In the genomic region with DNA sequence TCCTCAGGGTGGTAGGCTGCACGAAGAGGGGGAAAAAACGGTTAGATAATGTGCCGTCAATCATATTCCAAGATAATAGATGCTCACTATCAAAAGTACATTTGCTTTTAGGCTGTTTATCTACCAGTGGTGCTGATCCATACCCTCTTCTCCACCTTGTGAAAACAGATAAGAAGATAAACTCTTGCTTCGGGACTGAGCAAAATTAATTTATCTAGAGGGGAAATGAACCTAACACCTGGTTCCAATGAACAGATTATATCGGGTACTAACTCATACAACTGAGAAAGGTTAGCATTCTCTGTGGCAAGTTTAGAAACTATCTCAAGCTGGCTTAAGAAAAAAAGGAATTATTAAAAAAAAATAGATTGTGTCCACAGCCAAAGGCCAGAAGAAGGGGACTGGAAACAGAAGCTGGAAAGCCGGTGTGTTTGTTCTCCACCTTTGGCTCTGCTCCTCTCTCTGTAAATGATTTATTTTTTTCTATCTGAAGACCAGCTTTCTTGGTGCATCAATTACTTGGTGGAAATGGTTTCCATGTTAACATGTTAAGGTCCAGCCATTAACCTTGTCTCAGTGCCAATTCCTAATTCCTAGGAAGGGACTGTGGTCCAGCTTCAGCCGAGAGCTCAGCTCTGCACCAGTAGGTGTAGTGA, we compare ENCODE assay signal across 19 cellular contexts.
"Had no signal": no experiment of that assay in that cellular context is flagged by ENCODE, and none has a peak within 500 bp of the region (broad histone marks: within the 10 kb centered on the region; RNA-seq: fewer than 3 reads in every experiment).

No MANE protein-coding gene starts in this region.

- H3K27ac Mint-ChIP-seq: endodermal cell; memory B cell; natural killer cell treated with Interleukin-12 subunit alpha and Interleukin-12 subunit beta and Interleukin-15 and Interleukin-18, amount 100 ng/mL, for 72 hours had no signal

- ATAC-seq: foreskin keratinocyte; lower lobe of right lung; natural killer cell treated with Interleukin-12 subunit alpha and Interleukin-12 subunit beta and Interleukin-15 and Interleukin-18, amount 100 ng/mL, for 72 hours had no signal

- H3K27ac ChIP-seq: colonic mucosa, foreskin keratinocyte, lower lobe of right lung, neural progenitor cell, ovary, right atrium auricular region had no signal

- DNase-seq: colonic mucosa; dermis blood vessel endothelial cell; endodermal cell; erythroblast; foreskin keratinocyte; lower lobe of right lung; midbrain; nucleus accumbens; stimulated activated CD4-positive, alpha-beta T cell treated with anti-CD3 and anti-CD28 coated beads, Interleukin-2, amount 100 ng/mL, for 48 hours; stimulated activated naive CD4-positive, alpha-beta T cell treated with Interleukin-2 at 50 U/mL for 16 hours; trophoblast cell had no signal

- H3K9me3 ChIP-seq: colonic mucosa, lower lobe of right lung, ovary, right atrium auricular region had no signal

- H3K4me1 Mint-ChIP-seq: memory B cell had no signal

- H3K27me3 ChIP-seq: colonic mucosa, neural progenitor cell, ovary, right atrium auricular region had no signal

- H3K4me2 ChIP-seq: neural progenitor cell, smooth muscle cell had no signal

- FAIRE-seq: endothelial cell of umbilical vein, urothelium cell line had no signal

- H3K9ac ChIP-seq: neural progenitor cell had no signal

- H3K4me3 ChIP-seq: colonic mucosa, lower lobe of right lung, neural progenitor cell, ovary, right atrium auricular region, smooth muscle cell had no signal

- H3K36me3 Mint-ChIP-seq: memory B cell; natural killer cell treated with Interleukin-12 subunit alpha and Interleukin-12 subunit beta and Interleukin-15 and Interleukin-18, amount 100 ng/mL, for 72 hours; neural progenitor cell had no signal

- H3K4me1 ChIP-seq: colonic mucosa, foreskin keratinocyte had no signal

- H3K36me3 ChIP-seq: colonic mucosa, lower lobe of right lung, neural progenitor cell, ovary, right atrium auricular region had no signal

- H2AFZ ChIP-seq: neural progenitor cell had no signal

- H3K4me3 Mint-ChIP-seq: endodermal cell; memory B cell; natural killer cell treated with Interleukin-12 subunit alpha and Interleukin-12 subunit beta and Interleukin-15 and Interleukin-18, amount 100 ng/mL, for 72 hours; neural progenitor cell had no signal

- H3K9me3 Mint-ChIP-seq: endodermal cell; memory B cell; natural killer cell treated with Interleukin-12 subunit alpha and Interleukin-12 subunit beta and Interleukin-15 and Interleukin-18, amount 100 ng/mL, for 72 hours; neural progenitor cell had no signal
